21 cellular contexts compared by ENCODE assay signal in genomic region chr1:182236651-182237077, GRCh38.
DNase-seq lines count a peak whose midpoint lies in the region; ATAC-seq, FAIRE-seq and TF ChIP-seq lines count a peak whose summit lies in the region.
"Had no signal": no experiment of that assay in that cellular context is flagged by ENCODE, and none has a peak within 500 bp of the region (broad histone marks: within the 10 kb centered on the region; RNA-seq: fewer than 3 reads in every experiment).

No MANE protein-coding gene starts in this region.

- TF ChIP-seq CTCF in HEK293 (tag by site-specific recombination; IDR thresholded peaks at IDR 0.05): no peak
- no peak for TF ChIP-seq CTCF in K562 (IDR thresholded peaks at IDR 0.05 in 2 of 3, conservative IDR thresholded peaks at IDR 0.05 in 1 of 3; ENCODE audit: insufficient read depth in 2 of 3, low read depth in 1 of 3, low read length in 3 of 3)
- TF ChIP-seq CTCF in hepatocyte (IDR thresholded peaks at IDR 0.05; ENCODE audit: poor library complexity): no peak

- no peak for FAIRE-seq in K562 (lab: Jason Lieb, UNC)

- no peak for ATAC-seq in K562
- ATAC-seq in sciatic nerve: peak; percentile 7
- ATAC-seq in HG03039 (IDR thresholded peaks at IDR 0.05; ENCODE audit: unreplicated experiment): no peak
- ATAC-seq in GM21529 (IDR thresholded peaks at IDR 0.05; ENCODE audit: unreplicated experiment): no peak
- ATAC-seq: activated CD8-positive, alpha-beta T cell treated with anti-CD3 and anti-CD28 coated beads for 36 hours had no signal

- H3K9me3 ChIP-seq in HEK293 (ENCODE audit: control insufficient read depth, insufficient read depth, low read depth, low read length): no peaks in the 10 kb centered on the region
- H3K9me3 ChIP-seq in K562 (replicated peaks; ENCODE audit: control insufficient read depth, insufficient read depth, low read depth, low read length): no peaks in the 10 kb centered on the region
- no peaks in the 10 kb centered on the region for H3K9me3 ChIP-seq in hepatocyte (ENCODE audit: low read depth)
- H3K9me3 ChIP-seq: esophagus muscularis mucosa, mucosa of descending colon, right atrium auricular region, SJCRH30 had no signal

- H3K9me2 ChIP-seq in hepatocyte (replicated peaks; ENCODE audit: insufficient read depth): no peaks in the 10 kb centered on the region

- BruUV-seq in K562 (replicated peaks; lab: Mats Ljungman, UMichigan): no TSS peak

- POLR2A ChIA-PET in HEK293 (lab: Yijun Ruan, JAX): no interaction called here
- POLR2A ChIA-PET in K562 (lab: Yijun Ruan, JAX): no interaction called here

- H3K36me3 ChIP-seq in HEK293 (ENCODE audit: control insufficient read depth in 2 of 2, insufficient read depth in 1 of 2, low read length in 2 of 2) (no peaks in the 10 kb centered on the region), K562 (ENCODE audit: control insufficient read depth, insufficient read depth, low read length) (no peaks in the 10 kb centered on the region), hepatocyte (replicated peaks; ENCODE audit: insufficient read depth, low read depth) (no peaks in the 10 kb centered on the region)
- H3K36me3 ChIP-seq: esophagus muscularis mucosa, right atrium auricular region, SJCRH30 had no signal

- no peak for TF ChIP-seq EP300 in K562 (IDR thresholded peaks at IDR 0.05; ENCODE audit: low read length)

- H3K9me1 ChIP-seq in K562 (ENCODE audit: control insufficient read depth, insufficient read depth, low read length): no peaks in the 10 kb centered on the region

- H3K79me2 ChIP-seq in K562 (ENCODE audit: control insufficient read depth, insufficient read depth, low read length): no peaks in the 10 kb centered on the region
- no peaks in the 10 kb centered on the region for H3K79me2 ChIP-seq in hepatocyte

- no peaks in the 10 kb centered on the region for H4K20me1 ChIP-seq in K562 (replicated peaks; ENCODE audit: control insufficient read depth, insufficient read depth, low read length)
- H4K20me1 ChIP-seq in hepatocyte (ENCODE audit: insufficient read depth, poor library complexity, severe bottlenecking): no peaks in the 10 kb centered on the region

- H3K4me1 ChIP-seq in HEK293 (ENCODE audit: control insufficient read depth, insufficient read depth, low read length) (no peaks in the 10 kb centered on the region), K562 (replicated peaks in 1 of 2; ENCODE audit: control insufficient read depth in 2 of 2, insufficient read depth in 2 of 2, low read length in 2 of 2) (peaks cover 18 to 21% of the 10 kb centered on the region in 2 experiments), hepatocyte (ENCODE audit: insufficient read depth) (peaks cover 12% of the 10 kb centered on the region)
- H3K4me1 ChIP-seq: SJCRH30 had no signal

- H2AFZ ChIP-seq in K562 (ENCODE audit: low read depth, low read length) (no peak overlapping the region), hepatocyte (no peak overlapping the region)

- H3K4me3 ChIP-seq in HEK293 (ENCODE audit: low read depth, low read length) (no peak overlapping the region), K562 (no peak overlapping the region), hepatocyte (no peak overlapping the region)
- H3K4me3 ChIP-seq: esophagus muscularis mucosa, lung, mucosa of descending colon, right atrium auricular region, SJCRH30 had no signal

- H3K27ac ChIP-seq in HEK293 (ENCODE audit: extremely low read depth, low read depth, low read length) (no peak overlapping the region), K562 (ENCODE audit: extremely low read depth, low read depth, low read length) (no peak overlapping the region), hepatocyte (peak overlapping the region; percentile 22)
- H3K27ac ChIP-seq: esophagus muscularis mucosa, SJCRH30 had no signal

- WGBS in K562 (ENCODE audit: insufficient coverage, low coverage, missing lambda C conversion rate): 38% methylated on average over 2 of the region's 2 CpGs
- 98% methylated on average over 2 of the region's 2 CpGs for WGBS in hepatocyte (ENCODE audit: low lambda C conversion rate, missing lambda C conversion rate)

- no peaks in the 10 kb centered on the region for H3K27me3 ChIP-seq in K562 (ENCODE audit: control insufficient read depth in 2 of 2, insufficient read depth in 2 of 2, low read length in 2 of 2)
- no peaks in the 10 kb centered on the region for H3K27me3 ChIP-seq in hepatocyte
- H3K27me3 ChIP-seq: esophagus muscularis mucosa, right atrium auricular region, SJCRH30 had no signal

- in situ Hi-C loops in K562 (cut with MboI): no loop called here

- TF ChIP-seq RAD21 in K562 (CRISPR knock-in tag; conservative IDR thresholded peaks at IDR 0.05 in 1 of 2, IDR thresholded peaks at IDR 0.05 in 1 of 2): no peak

- intact Hi-C loops in K562 (cut with micrococcal nuclease) (no loop called here), sciatic nerve (cut with DNase I) (no loop called here)

- CTCF ChIA-PET in HEK293 (lab: Yijun Ruan, JAX) (no interaction called here), K562 (lab: Yijun Ruan, JAX; ENCODE audit: low intra/inter-chr PET ratio) (no interaction called here)

- H3K4me2 ChIP-seq in K562 (ENCODE audit: insufficient read depth, low read length) (peak overlapping the region; percentile 60; the same call in 1 of the 2 replicates), hepatocyte (no peak overlapping the region)

- DNase-seq in K562 (ENCODE audit: extremely low read depth in 1 of 4, low spot score in 3 of 4) (no peak), hepatocyte (ENCODE audit: low spot score) (no peak), sciatic nerve (ENCODE audit: low spot score) (no peak), glomerular visceral epithelial cell (ENCODE audit: extremely low spot score) (no peak), NCI-H526 treated with DMSO at 0.1 percent for 48 hours (lab: John Stamatoyannopoulos, UW) (no peak)
- DNase-seq: ACHN; activated CD8-positive, alpha-beta T cell treated with anti-CD3 and anti-CD28 coated beads for 36 hours; activated naive CD4-positive, alpha-beta T cell treated with anti-CD3 and anti-CD28 coated beads, Interleukin-2, amount 50 U/mL, for 16 hours; CD8-positive, alpha-beta memory T cell; endodermal cell; SW 1271; T-helper 9 cell; trophoblast cell had no signal

- TF ChIP-seq POLR2A in K562 (conservative IDR thresholded peaks at IDR 0.05): no peak

- no peak overlapping the region for H3K9ac ChIP-seq in K562 (ENCODE audit: insufficient read depth in 1 of 2, low read depth in 2 of 2, low read length in 2 of 2)

TF ChIP-seq in HEK293, 187 proteins besides CTCF, POLR2A, EP300 and RAD21 (continues in another document):
- TF ChIP-seq ZIC2 (tag by site-specific recombination; IDR thresholded peaks at IDR 0.05) (no peak), ZFP3 (tag by site-specific recombination; IDR thresholded peaks at IDR 0.05; ENCODE audit: low read depth) (no peak), INSM2 (tag by site-specific recombination; IDR thresholded peaks at IDR 0.05) (no peak), ZFHX2 (tag by site-specific recombination; conservative IDR thresholded peaks at IDR 0.05) (peak; percentile 72), ZNF548 (tag by site-specific recombination; IDR thresholded peaks at IDR 0.05) (0 out of 2 replicates have a peak, but pooled peaks have one; percentile 29), ZNF311 (tag by site-specific recombination; IDR thresholded peaks at IDR 0.05; ENCODE audit: borderline replicate concordance) (0 out of 2 replicates have a peak, but pooled peaks have one; percentile 66), ZNF211 (tag by site-specific recombination; IDR thresholded peaks at IDR 0.05; ENCODE audit: low read depth) (no peak), ZNF510 (tag by site-specific recombination; IDR thresholded peaks at IDR 0.05; ENCODE audit: insufficient replicate concordance) (no peak)

TF ChIP-seq in K562, 482 proteins besides CTCF, POLR2A, EP300 and RAD21 (continues in another document):
- TF ChIP-seq HLTF (IDR thresholded peaks at IDR 0.05): peak; percentile 84; the same call in 1 of the 2 replicates
- no peak for TF ChIP-seq KDM5B (IDR thresholded peaks at IDR 0.05; ENCODE audit: insufficient replicate concordance, low read depth, low read length)
- peak; percentile 78; the same call in 1 of the 2 replicates for TF ChIP-seq ZBTB26 (CRISPR knock-in tag; IDR thresholded peaks at IDR 0.05)
- peak; percentile 65; the same call in 1 of the 2 replicates for TF ChIP-seq ZBTB5 (IDR thresholded peaks at IDR 0.05)
- no peak for TF ChIP-seq GTF2E2 (tag; IDR thresholded peaks at IDR 0.05)
- peak; percentile 98 for TF ChIP-seq LARP7 (IDR thresholded peaks at IDR 0.05)
- no peak for TF ChIP-seq TEAD4 (IDR thresholded peaks at IDR 0.05; ENCODE audit: low read length)
- no peak for TF ChIP-seq TEAD4 (CRISPR knock-in tag; IDR thresholded peaks at IDR 0.05; ENCODE audit: borderline replicate concordance)
- no peak for TF ChIP-seq BCOR (IDR thresholded peaks at IDR 0.05)
- no peak for TF ChIP-seq GATAD2A (IDR thresholded peaks at IDR 0.05)
- no peak for TF ChIP-seq KLF13 (tag; IDR thresholded peaks at IDR 0.05; ENCODE audit: borderline replicate concordance, low read depth)
- TF ChIP-seq ZNF586 (CRISPR knock-in tag; conservative IDR thresholded peaks at IDR 0.05): no peak
- TF ChIP-seq ZFP30 (CRISPR knock-in tag; IDR thresholded peaks at IDR 0.05; ENCODE audit: borderline replicate concordance): no peak
- TF ChIP-seq SMARCA4 (IDR thresholded peaks at IDR 0.05): no peak
- no peak for TF ChIP-seq ZKSCAN3 (CRISPR knock-in tag; IDR thresholded peaks at IDR 0.05)

Comparison
In these comparisons a context has a peak if more than half of its experiments do, and no peak if none do; other contexts are left out.
1. Of the 44 proteins assayed by ChIP-seq in both K562 and HEK293: peak only in K562: ZBTB26; only in HEK293: ZBTB17 and ZNF311; in both: none; in neither: 41.